Comparison of ENCODE assay signal across 21 cellular contexts in genomic region chr17:20797292-20797691, GRCh38.
"Had no signal": no experiment of that assay in that cellular context is flagged by ENCODE, and none has a peak within 500 bp of the region (broad histone marks: within the 10 kb centered on the region; RNA-seq: fewer than 3 reads in every experiment).

No MANE protein-coding gene starts in this region.

- H3K27me3 Mint-ChIP-seq: central memory CD8-positive, alpha-beta T cell; progenitor cell of endocrine pancreas had no signal

- H3K36me3 ChIP-seq: stomach, upper lobe of left lung had no signal

- H3K4me1 Mint-ChIP-seq: brain, nephron progenitor cell had no signal

- H3K36me3 Mint-ChIP-seq: brain, T-cell had no signal

- H3K27ac Mint-ChIP-seq: brain, nephron progenitor cell, progenitor cell of endocrine pancreas, T-cell had no signal

- DNase-seq: activated CD4-positive, CD25-positive, alpha-beta regulatory T cell treated with anti-CD3 and anti-CD28 coated beads, Interleukin-2, amount 50 U/mL, for 72 hours; activated naive CD4-positive, alpha-beta T cell; effector CD4-positive, alpha-beta T cell; foreskin fibroblast; hippocampal formation; mesenchymal stem cell; nephron progenitor cell; occipital lobe; right cardiac atrium; SHP77; SK-N-SH; stimulated activated CD4-positive, alpha-beta T cell treated with anti-CD3 and anti-CD28 coated beads, Interleukin-4, amount 100 ng/mL, for 24 hours; stomach; T-cell; testis; upper lobe of left lung had no signal

- H3K4me3 ChIP-seq: coronary artery, skin epidermis, stomach, testis, upper lobe of left lung had no signal

- H3K9me3 Mint-ChIP-seq: brain; central memory CD8-positive, alpha-beta T cell; T-cell had no signal

- H3K27me3 ChIP-seq: stomach, testis, upper lobe of left lung had no signal

- ATAC-seq: right cardiac atrium had no signal

- H3K4me3 Mint-ChIP-seq: brain; central memory CD8-positive, alpha-beta T cell; nephron progenitor cell; T-cell had no signal
